ENCODE assay signal across 17 cellular contexts in genomic region chr1:125065092-125065820, GRCh38.
"Had no signal": no experiment of that assay in that cellular context is flagged by ENCODE, and none has a peak within 500 bp of the region (broad histone marks: within the 10 kb centered on the region; RNA-seq: fewer than 3 reads in every experiment).

No MANE protein-coding gene starts in this region.

- ATAC-seq: effector memory CD8-positive, alpha-beta T cell; naive thymus-derived CD8-positive, alpha-beta T cell had no signal

- H3K27ac Mint-ChIP-seq: activated CD4-positive, alpha-beta memory T cell treated with anti-CD3 and anti-CD28 coated beads, Interleukin-2, amount 10 ng/mL, durations not matched to agents 7 days and 5 days; activated naive CD8-positive, alpha-beta T cell treated with anti-CD3 and anti-CD28 coated beads for 36 hours; activated T-helper 1 cell treated with anti-CD3 and anti-CD28 coated beads, Interleukin-12 subunit alpha, Interleukin-12 subunit beta, Interleukin-2, Interleukin-4 antibody, amounts not matched to agents 30 ng/mL and 10 ng/mL and 1 ng/mL, durations not matched to agents 14 hours and 24 hours and 36 hours; effector memory CD8-positive, alpha-beta T cell; mesothelial cell of epicardium; naive thymus-derived CD8-positive, alpha-beta T cell; neural progenitor cell; progenitor cell of endocrine pancreas; stimulated activated naive CD8-positive, alpha-beta T cell treated with anti-CD3 and anti-CD28 coated beads, Interleukin-15, Interleukin-2, amounts not matched to agents 100 ng/mL and 50 ng/mL, for 24 hours; T-helper 1 cell treated with Interleukin-12 subunit alpha and Interleukin-12 subunit beta and Interleukin-4 antibody, amounts not matched to agents 30 μg/mL and 1 μg/mL, for 36 hours had no signal

- DNase-seq: activated CD4-positive, alpha-beta memory T cell treated with anti-CD3 and anti-CD28 coated beads, Interleukin-2, amount 10 ng/mL, durations not matched to agents 7 days and 5 days; activated CD4-positive, alpha-beta T cell treated with anti-CD3 and anti-CD28 coated beads for 48 hours; activated CD4-positive, CD25-positive, alpha-beta regulatory T cell; activated naive CD8-positive, alpha-beta T cell treated with anti-CD3 and anti-CD28 coated beads for 36 hours; colonic mucosa; effector memory CD8-positive, alpha-beta T cell; naive thymus-derived CD8-positive, alpha-beta T cell; retina; stimulated activated CD4-positive, alpha-beta T cell treated with anti-CD3 and anti-CD28 coated beads, Interleukin-1b, Interleukin-23, amount 100 ng/mL, for 48 hours; T1000 had no signal

- H3K4me3 Mint-ChIP-seq: activated CD4-positive, alpha-beta memory T cell treated with anti-CD3 and anti-CD28 coated beads, Interleukin-2, amount 10 ng/mL, durations not matched to agents 7 days and 5 days; activated naive CD8-positive, alpha-beta T cell treated with anti-CD3 and anti-CD28 coated beads for 36 hours; activated T-helper 1 cell treated with anti-CD3 and anti-CD28 coated beads, Interleukin-12 subunit alpha, Interleukin-12 subunit beta, Interleukin-2, Interleukin-4 antibody, amounts not matched to agents 30 ng/mL and 10 ng/mL and 1 ng/mL, durations not matched to agents 14 hours and 24 hours and 36 hours; central memory CD8-positive, alpha-beta T cell; effector memory CD8-positive, alpha-beta T cell; mesothelial cell of epicardium; naive thymus-derived CD8-positive, alpha-beta T cell; neural progenitor cell; stimulated activated naive CD8-positive, alpha-beta T cell treated with anti-CD3 and anti-CD28 coated beads, Interleukin-15, Interleukin-2, amounts not matched to agents 100 ng/mL and 50 ng/mL, for 24 hours; T-helper 1 cell treated with Interleukin-12 subunit alpha and Interleukin-12 subunit beta and Interleukin-4 antibody, amounts not matched to agents 30 μg/mL and 1 μg/mL, for 36 hours had no signal

- H3K4me1 Mint-ChIP-seq: activated CD4-positive, alpha-beta memory T cell treated with anti-CD3 and anti-CD28 coated beads, Interleukin-2, amount 10 ng/mL, durations not matched to agents 7 days and 5 days; activated naive CD8-positive, alpha-beta T cell treated with anti-CD3 and anti-CD28 coated beads for 36 hours; central memory CD8-positive, alpha-beta T cell; mesothelial cell of epicardium; neural progenitor cell had no signal

- H3K27me3 Mint-ChIP-seq: activated CD4-positive, alpha-beta memory T cell treated with anti-CD3 and anti-CD28 coated beads, Interleukin-2, amount 10 ng/mL, durations not matched to agents 7 days and 5 days; activated naive CD8-positive, alpha-beta T cell treated with anti-CD3 and anti-CD28 coated beads for 36 hours; central memory CD8-positive, alpha-beta T cell; effector memory CD8-positive, alpha-beta T cell; progenitor cell of endocrine pancreas; stimulated activated naive CD8-positive, alpha-beta T cell treated with anti-CD3 and anti-CD28 coated beads, Interleukin-15, Interleukin-2, amounts not matched to agents 100 ng/mL and 50 ng/mL, for 24 hours had no signal
